ENCODE assay signal across 28 cellular contexts in genomic region chr3:50118237-50118636, GRCh38. TPM values are rescaled to one million over a fixed set of nuclear protein-coding genes. Genes with fewer than 3 reads are reported as not detected.
"Had no signal": no experiment of that assay in that cellular context is flagged by ENCODE, and none has a peak within 500 bp of the region (broad histone marks: within the 10 kb centered on the region; RNA-seq: fewer than 3 reads in every experiment).

No MANE protein-coding gene starts in this region.

- FAIRE-seq: endothelial cell of umbilical vein, urothelium cell line had no signal

- H3K27ac Mint-ChIP-seq: activated B cell treated with CpG ODN at 0.5 μM for 24 hours; activated naive CD4-positive, alpha-beta T cell treated with anti-CD3 and anti-CD28 coated beads, Interleukin-2, amount 50 U/mL, for 24 hours; activated T-helper 1 cell treated with anti-CD3 and anti-CD28 coated beads, Interleukin-12 subunit alpha, Interleukin-12 subunit beta, Interleukin-2, Interleukin-4 antibody, amounts not matched to agents 30 ng/mL and 10 ng/mL and 1 ng/mL, durations not matched to agents 14 hours and 24 hours and 36 hours; stimulated activated naive CD8-positive, alpha-beta T cell treated with anti-CD3 and anti-CD28 coated beads, Interleukin-15, Interleukin-2, amounts not matched to agents 100 ng/mL and 50 ng/mL, for 24 hours; T-helper 1 cell treated with Interleukin-12 subunit alpha and Interleukin-12 subunit beta and Interleukin-4 antibody, amounts not matched to agents 30 μg/mL and 1 μg/mL, for 36 hours had no signal

- H3K4me1 Mint-ChIP-seq: activated B cell treated with CpG ODN at 0.5 μM for 24 hours had no signal

- H3K27me3 ChIP-seq: dorsolateral prefrontal cortex, gastroesophageal sphincter, heart right ventricle, left lung, right lobe of liver had no signal

- DNase-seq: activated B cell treated with CpG ODN at 0.5 μM for 24 hours; activated CD4-positive, alpha-beta T cell treated with anti-CD3 and anti-CD28 coated beads, Interleukin-2, amount 50 U/mL, for 4 hours; activated CD8-positive, alpha-beta memory T cell treated with anti-CD3 and anti-CD28 coated beads for 24 hours; activated T-cell treated with anti-CD3 and anti-CD28 coated beads, Interleukin-2, amount 50 U/mL, for 1 hour; anterior cingulate cortex; cerebellar nuclear complex; effector memory CD4-positive, alpha-beta T cell; heart right ventricle; left lung; lower lobe of right lung; mesendoderm; natural killer cell; SK-N-SH; stimulated activated CD4-positive, alpha-beta T cell treated with anti-CD3 and anti-CD28 coated beads, Interleukin-2, amount 100 ng/mL, for 48 hours; SW 1271; T1000; trophoblast cell had no signal

- H3K27me3 Mint-ChIP-seq: activated B cell treated with CpG ODN at 0.5 μM for 24 hours; activated naive CD4-positive, alpha-beta T cell treated with anti-CD3 and anti-CD28 coated beads, Interleukin-2, amount 50 U/mL, for 24 hours; stimulated activated naive CD8-positive, alpha-beta T cell treated with anti-CD3 and anti-CD28 coated beads, Interleukin-15, Interleukin-2, amounts not matched to agents 100 ng/mL and 50 ng/mL, for 24 hours had no signal

- H3K9me3 Mint-ChIP-seq: activated B cell treated with CpG ODN at 0.5 μM for 24 hours; activated naive CD4-positive, alpha-beta T cell treated with anti-CD3 and anti-CD28 coated beads, Interleukin-2, amount 50 U/mL, for 24 hours; activated T-helper 1 cell treated with anti-CD3 and anti-CD28 coated beads, Interleukin-12 subunit alpha, Interleukin-12 subunit beta, Interleukin-2, Interleukin-4 antibody, amounts not matched to agents 30 ng/mL and 10 ng/mL and 1 ng/mL, durations not matched to agents 14 hours and 24 hours and 36 hours; natural killer cell; stimulated activated naive CD8-positive, alpha-beta T cell treated with anti-CD3 and anti-CD28 coated beads, Interleukin-15, Interleukin-2, amounts not matched to agents 100 ng/mL and 50 ng/mL, for 24 hours; T-helper 1 cell treated with Interleukin-12 subunit alpha and Interleukin-12 subunit beta and Interleukin-4 antibody, amounts not matched to agents 30 μg/mL and 1 μg/mL, for 36 hours had no signal

- H3K27ac ChIP-seq: coronary artery, dorsolateral prefrontal cortex, gastroesophageal sphincter, heart right ventricle, left lung, lower lobe of right lung, right lobe of liver, thoracic aorta had no signal

- ATAC-seq: gastroesophageal sphincter, heart right ventricle, left lung, lower lobe of right lung, natural killer cell, right lobe of liver had no signal

- H3K4me3 Mint-ChIP-seq: activated B cell treated with CpG ODN at 0.5 μM for 24 hours; activated naive CD4-positive, alpha-beta T cell treated with anti-CD3 and anti-CD28 coated beads, Interleukin-2, amount 50 U/mL, for 24 hours; activated T-helper 1 cell treated with anti-CD3 and anti-CD28 coated beads, Interleukin-12 subunit alpha, Interleukin-12 subunit beta, Interleukin-2, Interleukin-4 antibody, amounts not matched to agents 30 ng/mL and 10 ng/mL and 1 ng/mL, durations not matched to agents 14 hours and 24 hours and 36 hours; natural killer cell; stimulated activated naive CD8-positive, alpha-beta T cell treated with anti-CD3 and anti-CD28 coated beads, Interleukin-15, Interleukin-2, amounts not matched to agents 100 ng/mL and 50 ng/mL, for 24 hours; T-helper 1 cell treated with Interleukin-12 subunit alpha and Interleukin-12 subunit beta and Interleukin-4 antibody, amounts not matched to agents 30 μg/mL and 1 μg/mL, for 36 hours had no signal

- H3K4me1 ChIP-seq: right lobe of liver had no signal

- H3K4me2 ChIP-seq: SK-N-SH had no signal

- H3K9me3 ChIP-seq: gastroesophageal sphincter, heart right ventricle, left lung, lower lobe of right lung, right lobe of liver, SK-N-SH, thoracic aorta had no signal

- H3K4me3 ChIP-seq: coronary artery, dorsolateral prefrontal cortex, gastroesophageal sphincter, heart right ventricle, left lung, lower lobe of right lung, right lobe of liver, thoracic aorta had no signal

- H3K9ac ChIP-seq: SK-N-SH had no signal

RNA-seq across cellular contexts. Expression of gene SEMA3F, which starts 36.9 kb away (rescaled TPM):
- total RNA-seq: activated B cell treated with CpG ODN at 0.5 μM for 24 hours had no signal
